9 cellular contexts compared by ENCODE assay signal in genomic region chr10:24449769-24450310, GRCh38.
DNase-seq lines count a peak whose midpoint lies in the region; ATAC-seq and TF ChIP-seq lines count a peak whose summit lies in the region.
"Had no signal": no experiment of that assay in that cellular context is flagged by ENCODE, and none has a peak within 500 bp of the region (broad histone marks: within the 10 kb centered on the region; RNA-seq: fewer than 3 reads in every experiment).

No MANE protein-coding gene starts in this region.

- H3K4me2 ChIP-seq in hepatocyte = peak overlapping the region; percentile 38
- peak overlapping the region; percentile 87 for H3K4me2 ChIP-seq in smooth muscle cell

- no peak overlapping the region for H2AFZ ChIP-seq in hepatocyte
- H2AFZ ChIP-seq in smooth muscle cell (ENCODE audit: low read depth) = peak overlapping the region; percentile 6

- peaks cover 12% of the 10 kb centered on the region for H3K79me2 ChIP-seq in hepatocyte
- H3K79me2 ChIP-seq in smooth muscle cell (ENCODE audit: low read depth) = peaks cover 37% of the 10 kb centered on the region

- H3K4me3 ChIP-seq in HEK293 (ENCODE audit: low read depth, low read length) = no peak overlapping the region
- peak overlapping the region; percentile 77 for H3K4me3 ChIP-seq in SK-N-MC
- no peak overlapping the region for H3K4me3 ChIP-seq in hepatocyte
- H3K4me3 ChIP-seq in smooth muscle cell = peak overlapping the region; percentile 48
- H3K4me3 ChIP-seq: lung had no signal

- H3K4me1 ChIP-seq in HEK293 (ENCODE audit: control insufficient read depth, insufficient read depth, low read length) (peaks cover 12% of the 10 kb centered on the region), hepatocyte (ENCODE audit: insufficient read depth) (peaks cover 11% of the 10 kb centered on the region), smooth muscle cell (ENCODE audit: low read depth) (peaks cover 11% of the 10 kb centered on the region)

- H3F3A ChIP-seq in smooth muscle cell (ENCODE audit: low read depth) = peaks cover 18% of the 10 kb centered on the region

- CTCF ChIA-PET in HEK293 (lab: Yijun Ruan, JAX) = interaction anchor here (1.0 kb wide), 1 partner anchor 69 kb away, joined by 4 read pairs; no protein-coding TSS in a partner anchor

- no peaks in the 10 kb centered on the region for H3K9me3 ChIP-seq in HEK293 (ENCODE audit: control insufficient read depth, insufficient read depth, low read depth, low read length)
- H3K9me3 ChIP-seq in SK-N-MC (ENCODE audit: low read depth, low read length) = no peaks in the 10 kb centered on the region
- H3K9me3 ChIP-seq in hepatocyte (ENCODE audit: low read depth) = no peaks in the 10 kb centered on the region
- no peaks in the 10 kb centered on the region for H3K9me3 ChIP-seq in smooth muscle cell (replicated peaks; ENCODE audit: low read depth)

- TF ChIP-seq CTCF in HEK293 (tag by site-specific recombination; IDR thresholded peaks at IDR 0.05) = no peak
- no peak for TF ChIP-seq CTCF in hepatocyte (IDR thresholded peaks at IDR 0.05; ENCODE audit: poor library complexity)
- no peak for TF ChIP-seq CTCF in smooth muscle cell (IDR thresholded peaks at IDR 0.05; ENCODE audit: borderline replicate concordance, insufficient read depth, poor library complexity, severe bottlenecking)

- H3K27ac ChIP-seq in HEK293 (ENCODE audit: extremely low read depth, low read depth, low read length) (no peak overlapping the region; the same call in 1 of the 2 replicates), SK-N-MC (peak overlapping the region; percentile 92), hepatocyte (peak overlapping the region; percentile 38), smooth muscle cell (ENCODE audit: low read depth) (peak overlapping the region; percentile 92)

- no peaks in the 10 kb centered on the region for H4K20me1 ChIP-seq in hepatocyte (ENCODE audit: insufficient read depth, poor library complexity, severe bottlenecking)
- H4K20me1 ChIP-seq in smooth muscle cell (ENCODE audit: low read depth) = no peaks in the 10 kb centered on the region

- ATAC-seq in HG03039 (IDR thresholded peaks at IDR 0.05; ENCODE audit: unreplicated experiment) = no peak

- H3K36me3 ChIP-seq in HEK293 (ENCODE audit: control insufficient read depth in 2 of 2, insufficient read depth in 1 of 2, low read length in 2 of 2) (no peaks in the 10 kb centered on the region), SK-N-MC (ENCODE audit: insufficient read depth, low read length) (no peaks in the 10 kb centered on the region), hepatocyte (replicated peaks; ENCODE audit: insufficient read depth, low read depth) (no peaks in the 10 kb centered on the region), smooth muscle cell (ENCODE audit: low read depth) (no peaks in the 10 kb centered on the region)

- POLR2A ChIA-PET in HEK293 (lab: Yijun Ruan, JAX) = no interaction called here

- no peaks in the 10 kb centered on the region for H3K9me2 ChIP-seq in hepatocyte (replicated peaks; ENCODE audit: insufficient read depth)

- H3K27me3 ChIP-seq in hepatocyte (no peaks in the 10 kb centered on the region), smooth muscle cell (ENCODE audit: low read depth) (no peaks in the 10 kb centered on the region)

- WGBS in hepatocyte (ENCODE audit: low lambda C conversion rate, missing lambda C conversion rate) = 54% methylated on average over 3 of the region's 3 CpGs
- 58% methylated on average over 3 of the region's 3 CpGs for WGBS in smooth muscle cell (ENCODE audit: low lambda C conversion rate)

- DNase-seq in SK-N-MC (ENCODE audit: low read depth, low spot score) (no peak), hepatocyte (ENCODE audit: low spot score) (no peak), smooth muscle cell (lab: John Stamatoyannopoulos, UW; ENCODE audit: unreplicated experiment) (no peak), DMS79 (lab: John Stamatoyannopoulos, UW) (no peak), NCI-H524 (lab: John Stamatoyannopoulos, UW) (no peak)
- DNase-seq: effector memory CD4-positive, alpha-beta T cell had no signal

- H3K9ac ChIP-seq in SK-N-MC (ENCODE audit: insufficient read length) = peak overlapping the region; percentile 70
- peak overlapping the region; percentile 70 for H3K9ac ChIP-seq in smooth muscle cell (ENCODE audit: low read depth)

TF ChIP-seq in HEK293, 187 proteins besides CTCF, POLR2A, EP300 and RAD21:
- TF ChIP-seq ZNF843 (tag by site-specific recombination; IDR thresholded peaks at IDR 0.05) (no peak), PRDM6 (tag by site-specific recombination; IDR thresholded peaks at IDR 0.05) (peak; percentile 93), ZNF335 (tag by site-specific recombination; conservative IDR thresholded peaks at IDR 0.05) (peak; percentile 61), SP7 (tag by site-specific recombination; IDR thresholded peaks at IDR 0.05) (peak; percentile 94)
TF ChIP-seq in HEK293: peak in this region for 3.

Comparison
In these comparisons a context has a peak if more than half of its experiments do, and no peak if none do; other contexts are left out.
1. H3K4me3 ChIP-seq: peak in SK-N-MC (single experiment) and smooth muscle cell (single experiment); none in HEK293 (single experiment) and hepatocyte (single experiment).